Comparison of ENCODE assay signal across 1 cellular context in the genomic region with DNA sequence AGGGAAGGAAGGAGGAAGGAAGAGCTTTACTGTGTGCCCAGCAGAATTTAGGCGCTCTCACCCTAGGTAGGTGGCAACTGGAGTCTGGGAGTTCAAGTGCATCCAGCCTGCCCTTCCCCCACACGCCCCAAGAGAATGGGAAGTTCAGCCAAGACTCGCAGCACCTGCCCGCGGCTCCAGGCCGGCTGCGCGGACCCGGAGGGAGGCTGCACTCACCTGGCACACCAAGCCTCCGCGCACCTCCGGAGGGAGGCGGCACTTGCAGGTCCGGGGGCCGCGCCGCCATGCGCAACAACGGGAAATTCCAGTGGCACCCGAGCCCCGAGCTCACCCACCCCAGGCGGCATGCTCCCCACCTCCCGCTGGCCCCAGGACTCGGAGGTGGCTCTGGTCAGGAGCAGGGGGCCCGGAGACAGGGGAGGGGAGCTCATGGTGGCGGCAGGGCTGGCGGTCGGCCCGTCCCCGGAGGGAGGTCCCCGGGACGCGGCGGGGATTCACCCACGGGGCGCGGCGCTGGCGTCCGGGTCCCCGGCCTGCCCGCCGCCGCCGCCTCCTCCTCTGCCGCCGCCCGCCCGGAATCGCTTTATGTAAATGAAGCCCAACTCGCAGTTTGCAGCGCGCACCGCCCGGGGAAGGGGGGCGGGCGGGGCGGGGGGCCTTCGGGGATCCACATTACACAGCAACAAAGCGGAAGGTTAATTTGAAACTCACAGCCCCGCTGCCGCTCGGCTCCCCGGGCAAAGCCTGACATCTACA.
TF ChIP-seq lines count a peak whose summit lies in the region.

A gene with protein sequence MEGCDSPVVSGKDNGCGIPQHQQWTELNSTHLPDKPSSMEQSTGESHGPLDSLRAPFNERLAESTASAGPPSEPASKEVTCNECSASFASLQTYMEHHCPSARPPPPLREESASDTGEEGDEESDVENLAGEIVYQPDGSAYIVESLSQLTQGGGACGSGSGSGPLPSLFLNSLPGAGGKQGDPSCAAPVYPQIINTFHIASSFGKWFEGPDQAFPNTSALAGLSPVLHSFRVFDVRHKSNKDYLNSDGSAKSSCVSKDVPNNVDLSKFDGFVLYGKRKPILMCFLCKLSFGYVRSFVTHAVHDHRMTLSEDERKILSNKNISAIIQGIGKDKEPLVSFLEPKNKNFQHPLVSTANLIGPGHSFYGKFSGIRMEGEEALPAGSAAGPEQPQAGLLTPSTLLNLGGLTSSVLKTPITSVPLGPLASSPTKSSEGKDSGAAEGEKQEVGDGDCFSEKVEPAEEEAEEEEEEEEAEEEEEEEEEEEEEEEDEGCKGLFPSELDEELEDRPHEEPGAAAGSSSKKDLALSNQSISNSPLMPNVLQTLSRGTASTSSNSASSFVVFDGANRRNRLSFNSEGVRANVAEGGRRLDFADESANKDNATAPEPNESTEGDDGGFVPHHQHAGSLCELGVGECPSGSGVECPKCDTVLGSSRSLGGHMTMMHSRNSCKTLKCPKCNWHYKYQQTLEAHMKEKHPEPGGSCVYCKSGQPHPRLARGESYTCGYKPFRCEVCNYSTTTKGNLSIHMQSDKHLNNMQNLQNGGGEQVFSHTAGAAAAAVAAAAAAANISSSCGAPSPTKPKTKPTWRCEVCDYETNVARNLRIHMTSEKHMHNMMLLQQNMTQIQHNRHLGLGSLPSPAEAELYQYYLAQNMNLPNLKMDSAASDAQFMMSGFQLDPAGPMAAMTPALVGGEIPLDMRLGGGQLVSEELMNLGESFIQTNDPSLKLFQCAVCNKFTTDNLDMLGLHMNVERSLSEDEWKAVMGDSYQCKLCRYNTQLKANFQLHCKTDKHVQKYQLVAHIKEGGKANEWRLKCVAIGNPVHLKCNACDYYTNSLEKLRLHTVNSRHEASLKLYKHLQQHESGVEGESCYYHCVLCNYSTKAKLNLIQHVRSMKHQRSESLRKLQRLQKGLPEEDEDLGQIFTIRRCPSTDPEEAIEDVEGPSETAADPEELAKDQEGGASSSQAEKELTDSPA (N-terminal part only) (minus strand): TSS at position 593 of the 756 bp plus-strand sequence. CDS start 87,983 bp downstream, outside the sequence.

TF ChIP-seq in HepG2, 621 proteins besides CTCF, POLR2A, EP300 and RAD21 (continued from another document and continues in another):
- TF ChIP-seq, protein P1, sequence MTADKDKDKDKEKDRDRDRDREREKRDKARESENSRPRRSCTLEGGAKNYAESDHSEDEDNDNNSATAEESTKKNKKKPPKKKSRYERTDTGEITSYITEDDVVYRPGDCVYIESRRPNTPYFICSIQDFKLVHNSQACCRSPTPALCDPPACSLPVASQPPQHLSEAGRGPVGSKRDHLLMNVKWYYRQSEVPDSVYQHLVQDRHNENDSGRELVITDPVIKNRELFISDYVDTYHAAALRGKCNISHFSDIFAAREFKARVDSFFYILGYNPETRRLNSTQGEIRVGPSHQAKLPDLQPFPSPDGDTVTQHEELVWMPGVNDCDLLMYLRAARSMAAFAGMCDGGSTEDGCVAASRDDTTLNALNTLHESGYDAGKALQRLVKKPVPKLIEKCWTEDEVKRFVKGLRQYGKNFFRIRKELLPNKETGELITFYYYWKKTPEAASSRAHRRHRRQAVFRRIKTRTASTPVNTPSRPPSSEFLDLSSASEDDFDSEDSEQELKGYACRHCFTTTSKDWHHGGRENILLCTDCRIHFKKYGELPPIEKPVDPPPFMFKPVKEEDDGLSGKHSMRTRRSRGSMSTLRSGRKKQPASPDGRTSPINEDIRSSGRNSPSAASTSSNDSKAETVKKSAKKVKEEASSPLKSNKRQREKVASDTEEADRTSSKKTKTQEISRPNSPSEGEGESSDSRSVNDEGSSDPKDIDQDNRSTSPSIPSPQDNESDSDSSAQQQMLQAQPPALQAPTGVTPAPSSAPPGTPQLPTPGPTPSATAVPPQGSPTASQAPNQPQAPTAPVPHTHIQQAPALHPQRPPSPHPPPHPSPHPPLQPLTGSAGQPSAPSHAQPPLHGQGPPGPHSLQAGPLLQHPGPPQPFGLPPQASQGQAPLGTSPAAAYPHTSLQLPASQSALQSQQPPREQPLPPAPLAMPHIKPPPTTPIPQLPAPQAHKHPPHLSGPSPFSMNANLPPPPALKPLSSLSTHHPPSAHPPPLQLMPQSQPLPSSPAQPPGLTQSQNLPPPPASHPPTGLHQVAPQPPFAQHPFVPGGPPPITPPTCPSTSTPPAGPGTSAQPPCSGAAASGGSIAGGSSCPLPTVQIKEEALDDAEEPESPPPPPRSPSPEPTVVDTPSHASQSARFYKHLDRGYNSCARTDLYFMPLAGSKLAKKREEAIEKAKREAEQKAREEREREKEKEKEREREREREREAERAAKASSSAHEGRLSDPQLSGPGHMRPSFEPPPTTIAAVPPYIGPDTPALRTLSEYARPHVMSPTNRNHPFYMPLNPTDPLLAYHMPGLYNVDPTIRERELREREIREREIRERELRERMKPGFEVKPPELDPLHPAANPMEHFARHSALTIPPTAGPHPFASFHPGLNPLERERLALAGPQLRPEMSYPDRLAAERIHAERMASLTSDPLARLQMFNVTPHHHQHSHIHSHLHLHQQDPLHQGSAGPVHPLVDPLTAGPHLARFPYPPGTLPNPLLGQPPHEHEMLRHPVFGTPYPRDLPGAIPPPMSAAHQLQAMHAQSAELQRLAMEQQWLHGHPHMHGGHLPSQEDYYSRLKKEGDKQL (CRISPR knock-in tag; IDR thresholded peaks at IDR 0.05; ENCODE audit: low read depth), result no peak
- no peak for TF ChIP-seq ZSCAN29 (CRISPR knock-in tag; conservative IDR thresholded peaks at IDR 0.05)
- TF ChIP-seq ZNF468 (CRISPR knock-in tag; IDR thresholded peaks at IDR 0.05), result no peak; the same call in 1 of the 2 replicates
- TF ChIP-seq SIX1 (CRISPR knock-in tag; IDR thresholded peaks at IDR 0.05; ENCODE audit: borderline replicate concordance), result no peak
- peak; percentile 53; the same call in 1 of the 2 replicates for TF ChIP-seq ZNF34 (CRISPR knock-in tag; IDR thresholded peaks at IDR 0.05; ENCODE audit: borderline replicate concordance)
- peak; percentile 75 for TF ChIP-seq RBM39 (IDR thresholded peaks at IDR 0.05; ENCODE audit: low read depth, low read length, poor library complexity, severe bottlenecking)
- 0 out of 2 replicates have a peak, but pooled peaks have one; percentile 69 for TF ChIP-seq ZNF749 (CRISPR knock-in tag; IDR thresholded peaks at IDR 0.05; ENCODE audit: borderline replicate concordance)
- peak; percentile 61; the same call in 1 of the 2 replicates for TF ChIP-seq GZF1 (CRISPR knock-in tag; IDR thresholded peaks at IDR 0.05)
- no peak for TF ChIP-seq NFATC3 (CRISPR knock-in tag; IDR thresholded peaks at IDR 0.05)
- no peak for TF ChIP-seq SMC3 (IDR thresholded peaks at IDR 0.05; ENCODE audit: low read length)
- no peak; the same call in 1 of the 2 replicates for TF ChIP-seq KMT2B (CRISPR knock-in tag; IDR thresholded peaks at IDR 0.05)
- TF ChIP-seq, protein P2, sequence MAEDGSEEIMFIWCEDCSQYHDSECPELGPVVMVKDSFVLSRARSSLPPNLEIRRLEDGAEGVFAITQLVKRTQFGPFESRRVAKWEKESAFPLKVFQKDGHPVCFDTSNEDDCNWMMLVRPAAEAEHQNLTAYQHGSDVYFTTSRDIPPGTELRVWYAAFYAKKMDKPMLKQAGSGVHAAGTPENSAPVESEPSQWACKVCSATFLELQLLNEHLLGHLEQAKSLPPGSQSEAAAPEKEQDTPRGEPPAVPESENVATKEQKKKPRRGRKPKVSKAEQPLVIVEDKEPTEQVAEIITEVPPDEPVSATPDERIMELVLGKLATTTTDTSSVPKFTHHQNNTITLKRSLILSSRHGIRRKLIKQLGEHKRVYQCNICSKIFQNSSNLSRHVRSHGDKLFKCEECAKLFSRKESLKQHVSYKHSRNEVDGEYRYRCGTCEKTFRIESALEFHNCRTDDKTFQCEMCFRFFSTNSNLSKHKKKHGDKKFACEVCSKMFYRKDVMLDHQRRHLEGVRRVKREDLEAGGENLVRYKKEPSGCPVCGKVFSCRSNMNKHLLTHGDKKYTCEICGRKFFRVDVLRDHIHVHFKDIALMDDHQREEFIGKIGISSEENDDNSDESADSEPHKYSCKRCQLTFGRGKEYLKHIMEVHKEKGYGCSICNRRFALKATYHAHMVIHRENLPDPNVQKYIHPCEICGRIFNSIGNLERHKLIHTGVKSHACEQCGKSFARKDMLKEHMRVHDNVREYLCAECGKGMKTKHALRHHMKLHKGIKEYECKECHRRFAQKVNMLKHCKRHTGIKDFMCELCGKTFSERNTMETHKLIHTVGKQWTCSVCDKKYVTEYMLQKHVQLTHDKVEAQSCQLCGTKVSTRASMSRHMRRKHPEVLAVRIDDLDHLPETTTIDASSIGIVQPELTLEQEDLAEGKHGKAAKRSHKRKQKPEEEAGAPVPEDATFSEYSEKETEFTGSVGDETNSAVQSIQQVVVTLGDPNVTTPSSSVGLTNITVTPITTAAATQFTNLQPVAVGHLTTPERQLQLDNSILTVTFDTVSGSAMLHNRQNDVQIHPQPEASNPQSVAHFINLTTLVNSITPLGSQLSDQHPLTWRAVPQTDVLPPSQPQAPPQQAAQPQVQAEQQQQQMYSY (CRISPR knock-in tag; IDR thresholded peaks at IDR 0.05), result no peak
- no peak for TF ChIP-seq TAF15 (IDR thresholded peaks at IDR 0.05; ENCODE audit: low read depth, low read length, poor library complexity, severe bottlenecking)
- no peak for TF ChIP-seq ZNF660 (CRISPR knock-in tag; IDR thresholded peaks at IDR 0.05; ENCODE audit: borderline replicate concordance, low read depth)
- no peak for TF ChIP-seq AGO1 (IDR thresholded peaks at IDR 0.05; ENCODE audit: low read depth, low read length, poor library complexity, severe bottlenecking)
- TF ChIP-seq PRPF4 (IDR thresholded peaks at IDR 0.05; ENCODE audit: low read depth, low read length, poor library complexity, severe bottlenecking), result no peak
- TF ChIP-seq NFIB (CRISPR knock-in tag; IDR thresholded peaks at IDR 0.05; ENCODE audit: borderline replicate concordance), result no peak
- peak; percentile 99 for TF ChIP-seq ZNF263 (CRISPR knock-in tag; IDR thresholded peaks at IDR 0.05)
- no peak for TF ChIP-seq ZNF329 (CRISPR knock-in tag; IDR thresholded peaks at IDR 0.05; ENCODE audit: low read depth)
- TF ChIP-seq ZSCAN12 (CRISPR knock-in tag; IDR thresholded peaks at IDR 0.05), result no peak
- TF ChIP-seq, protein P3, sequence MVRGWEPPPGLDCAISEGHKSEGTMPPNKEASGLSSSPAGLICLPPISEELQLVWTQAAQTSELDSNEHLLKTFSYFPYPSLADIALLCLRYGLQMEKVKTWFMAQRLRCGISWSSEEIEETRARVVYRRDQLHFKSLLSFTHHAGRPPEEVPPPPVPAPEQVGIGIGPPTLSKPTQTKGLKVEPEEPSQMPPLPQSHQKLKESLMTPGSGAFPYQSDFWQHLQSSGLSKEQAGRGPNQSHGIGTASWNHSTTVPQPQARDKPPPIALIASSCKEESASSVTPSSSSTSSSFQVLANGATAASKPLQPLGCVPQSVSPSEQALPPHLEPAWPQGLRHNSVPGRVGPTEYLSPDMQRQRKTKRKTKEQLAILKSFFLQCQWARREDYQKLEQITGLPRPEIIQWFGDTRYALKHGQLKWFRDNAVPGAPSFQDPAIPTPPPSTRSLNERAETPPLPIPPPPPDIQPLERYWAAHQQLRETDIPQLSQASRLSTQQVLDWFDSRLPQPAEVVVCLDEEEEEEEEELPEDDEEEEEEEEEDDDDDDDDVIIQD (CRISPR knock-in tag; IDR thresholded peaks at IDR 0.05; ENCODE audit: low read depth), result no peak
- peak; percentile 65; the same call in 1 of the 2 replicates for TF ChIP-seq ATF7-NPFF (CRISPR knock-in tag; IDR thresholded peaks at IDR 0.05; ENCODE audit: low read depth)
- peak; percentile 73 for TF ChIP-seq ZNF546 (CRISPR knock-in tag; conservative IDR thresholded peaks at IDR 0.05)
- peak; percentile 77; the same call in 1 of the 2 replicates for TF ChIP-seq HNRNPL (IDR thresholded peaks at IDR 0.05; ENCODE audit: low read depth, low read length)
- TF ChIP-seq TBX3 (IDR thresholded peaks at IDR 0.05; ENCODE audit: borderline replicate concordance), result no peak
- TF ChIP-seq NPAS2 (CRISPR knock-in tag; IDR thresholded peaks at IDR 0.05; ENCODE audit: borderline replicate concordance), result no peak
- TF ChIP-seq, protein P4, sequence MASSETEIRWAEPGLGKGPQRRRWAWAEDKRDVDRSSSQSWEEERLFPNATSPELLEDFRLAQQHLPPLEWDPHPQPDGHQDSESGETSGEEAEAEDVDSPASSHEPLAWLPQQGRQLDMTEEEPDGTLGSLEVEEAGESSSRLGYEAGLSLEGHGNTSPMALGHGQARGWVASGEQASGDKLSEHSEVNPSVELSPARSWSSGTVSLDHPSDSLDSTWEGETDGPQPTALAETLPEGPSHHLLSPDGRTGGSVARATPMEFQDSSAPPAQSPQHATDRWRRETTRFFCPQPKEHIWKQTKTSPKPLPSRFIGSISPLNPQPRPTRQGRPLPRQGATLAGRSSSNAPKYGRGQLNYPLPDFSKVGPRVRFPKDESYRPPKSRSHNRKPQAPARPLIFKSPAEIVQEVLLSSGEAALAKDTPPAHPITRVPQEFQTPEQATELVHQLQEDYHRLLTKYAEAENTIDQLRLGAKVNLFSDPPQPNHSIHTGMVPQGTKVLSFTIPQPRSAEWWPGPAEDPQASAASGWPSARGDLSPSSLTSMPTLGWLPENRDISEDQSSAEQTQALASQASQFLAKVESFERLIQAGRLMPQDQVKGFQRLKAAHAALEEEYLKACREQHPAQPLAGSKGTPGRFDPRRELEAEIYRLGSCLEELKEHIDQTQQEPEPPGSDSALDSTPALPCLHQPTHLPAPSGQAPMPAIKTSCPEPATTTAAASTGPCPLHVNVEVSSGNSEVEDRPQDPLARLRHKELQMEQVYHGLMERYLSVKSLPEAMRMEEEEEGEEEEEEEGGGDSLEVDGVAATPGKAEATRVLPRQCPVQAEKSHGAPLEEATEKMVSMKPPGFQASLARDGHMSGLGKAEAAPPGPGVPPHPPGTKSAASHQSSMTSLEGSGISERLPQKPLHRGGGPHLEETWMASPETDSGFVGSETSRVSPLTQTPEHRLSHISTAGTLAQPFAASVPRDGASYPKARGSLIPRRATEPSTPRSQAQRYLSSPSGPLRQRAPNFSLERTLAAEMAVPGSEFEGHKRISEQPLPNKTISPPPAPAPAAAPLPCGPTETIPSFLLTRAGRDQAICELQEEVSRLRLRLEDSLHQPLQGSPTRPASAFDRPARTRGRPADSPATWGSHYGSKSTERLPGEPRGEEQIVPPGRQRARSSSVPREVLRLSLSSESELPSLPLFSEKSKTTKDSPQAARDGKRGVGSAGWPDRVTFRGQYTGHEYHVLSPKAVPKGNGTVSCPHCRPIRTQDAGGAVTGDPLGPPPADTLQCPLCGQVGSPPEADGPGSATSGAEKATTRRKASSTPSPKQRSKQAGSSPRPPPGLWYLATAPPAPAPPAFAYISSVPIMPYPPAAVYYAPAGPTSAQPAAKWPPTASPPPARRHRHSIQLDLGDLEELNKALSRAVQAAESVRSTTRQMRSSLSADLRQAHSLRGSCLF (CRISPR knock-in tag; IDR thresholded peaks at IDR 0.05; ENCODE audit: borderline replicate concordance), result no peak
- TF ChIP-seq ZFYVE20 (CRISPR knock-in tag; IDR thresholded peaks at IDR 0.05; ENCODE audit: borderline replicate concordance, low read depth), result 0 out of 2 replicates have a peak, but pooled peaks have one; percentile 44
- TF ChIP-seq, protein P5, sequence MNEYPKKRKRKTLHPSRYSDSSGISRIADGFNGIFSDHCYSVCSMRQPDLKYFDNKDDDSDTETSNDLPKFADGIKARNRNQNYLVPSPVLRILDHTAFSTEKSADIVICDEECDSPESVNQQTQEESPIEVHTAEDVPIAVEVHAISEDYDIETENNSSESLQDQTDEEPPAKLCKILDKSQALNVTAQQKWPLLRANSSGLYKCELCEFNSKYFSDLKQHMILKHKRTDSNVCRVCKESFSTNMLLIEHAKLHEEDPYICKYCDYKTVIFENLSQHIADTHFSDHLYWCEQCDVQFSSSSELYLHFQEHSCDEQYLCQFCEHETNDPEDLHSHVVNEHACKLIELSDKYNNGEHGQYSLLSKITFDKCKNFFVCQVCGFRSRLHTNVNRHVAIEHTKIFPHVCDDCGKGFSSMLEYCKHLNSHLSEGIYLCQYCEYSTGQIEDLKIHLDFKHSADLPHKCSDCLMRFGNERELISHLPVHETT (CRISPR knock-in tag; conservative IDR thresholded peaks at IDR 0.05), result no peak; the same call in 1 of the 2 replicates
- no peak for TF ChIP-seq POLR2AphosphoS2 (IDR thresholded peaks at IDR 0.05; ENCODE audit: low read depth, low read length)
- no peak for TF ChIP-seq ZBTB21 (CRISPR knock-in tag; IDR thresholded peaks at IDR 0.05)
